In genomic region chr12:124608451-124608870, GRCh38 we compare ENCODE assay signal across 8 cellular contexts. TPM values are rescaled to one million over a fixed set of nuclear protein-coding genes. Genes with fewer than 3 reads are reported as not detected.
DNase-seq lines count a peak whose midpoint lies in the region; ATAC-seq and TF ChIP-seq lines count a peak whose summit lies in the region.

No MANE protein-coding gene starts in this region.

- H3K27ac ChIP-seq in neural progenitor cell = no peak overlapping the region

- H3K9me3 Mint-ChIP-seq in activated CD8-positive, alpha-beta T cell treated with anti-CD3 and anti-CD28 coated beads for 36 hours = no peaks in the 10 kb centered on the region
- peaks cover 2% of the 10 kb centered on the region for H3K9me3 Mint-ChIP-seq in neural progenitor cell

- H2AFZ ChIP-seq in neural progenitor cell (replicated peaks) = no peak overlapping the region

- H3K4me1 Mint-ChIP-seq in activated CD8-positive, alpha-beta T cell treated with anti-CD3 and anti-CD28 coated beads for 36 hours (ENCODE audit: low read depth) = peaks cover 22% of the 10 kb centered on the region
- peaks cover 29% of the 10 kb centered on the region for H3K4me1 Mint-ChIP-seq in neural progenitor cell

- peaks cover 7% of the 10 kb centered on the region for H3K4me1 ChIP-seq in neural progenitor cell

- no peaks in the 10 kb centered on the region for H3K36me3 Mint-ChIP-seq in activated CD8-positive, alpha-beta T cell treated with anti-CD3 and anti-CD28 coated beads for 36 hours (ENCODE audit: low read depth)
- no peaks in the 10 kb centered on the region for H3K36me3 Mint-ChIP-seq in neural progenitor cell

- peaks cover 11% of the 10 kb centered on the region for H3F3A ChIP-seq in neural progenitor cell (ENCODE audit: low read depth)

- H4K20me1 ChIP-seq in neural progenitor cell (ENCODE audit: low read depth) = no peaks in the 10 kb centered on the region

- CTCF ChIA-PET in activated CD8-positive, alpha-beta T cell treated with anti-CD3 and anti-CD28 coated beads for 36 hours (lab: Charles Lee) = interaction anchor here (2.5 kb wide), 1 partner anchor 163 kb away, joined by 10 read pairs; no protein-coding TSS in a partner anchor

- peak; percentile 32 for ATAC-seq in GM18907 (IDR thresholded peaks at IDR 0.05; ENCODE audit: unreplicated experiment)
- peak; percentile 42 for ATAC-seq in HG03159 (IDR thresholded peaks at IDR 0.05; ENCODE audit: unreplicated experiment)
- ATAC-seq in activated CD8-positive, alpha-beta T cell treated with anti-CD3 and anti-CD28 coated beads for 36 hours = no peak

- no peak for DNase-seq in activated CD8-positive, alpha-beta T cell treated with anti-CD3 and anti-CD28 coated beads for 36 hours
- DNase-seq in neural progenitor cell (ENCODE audit: low spot score) (no peak), head of caudate nucleus (no peak), T-helper 1 cell (no peak), NCI-H1930 (lab: John Stamatoyannopoulos, UW) (no peak), GM19240 (ENCODE audit: insufficient read length, low spot score) (no peak)

- peak overlapping the region; percentile 10 for H3K4me3 Mint-ChIP-seq in activated CD8-positive, alpha-beta T cell treated with anti-CD3 and anti-CD28 coated beads for 36 hours
- no peak overlapping the region for H3K4me3 Mint-ChIP-seq in neural progenitor cell

- H3K4me2 ChIP-seq in neural progenitor cell = no peak overlapping the region

- no peaks in the 10 kb centered on the region for H3K27me3 ChIP-seq in neural progenitor cell

- no peaks in the 10 kb centered on the region for H3K36me3 ChIP-seq in neural progenitor cell

- H3K9me3 ChIP-seq in neural progenitor cell (ENCODE audit: low read depth) = no peaks in the 10 kb centered on the region

- no peak for TF ChIP-seq CTCF in activated CD8-positive, alpha-beta T cell treated with anti-CD3 and anti-CD28 coated beads for 36 hours (IDR thresholded peaks at IDR 0.05)
- TF ChIP-seq CTCF in neural progenitor cell (IDR thresholded peaks at IDR 0.05) = no peak

- no peak overlapping the region for H3K9ac ChIP-seq in neural progenitor cell

- no peak overlapping the region for H3K4me3 ChIP-seq in neural progenitor cell

- no peaks in the 10 kb centered on the region for H3K79me2 ChIP-seq in neural progenitor cell (ENCODE audit: low read depth)

- no peak overlapping the region for H3K27ac Mint-ChIP-seq in activated CD8-positive, alpha-beta T cell treated with anti-CD3 and anti-CD28 coated beads for 36 hours
- peak overlapping the region; percentile 82 for H3K27ac Mint-ChIP-seq in neural progenitor cell

- H3K27me3 Mint-ChIP-seq in activated CD8-positive, alpha-beta T cell treated with anti-CD3 and anti-CD28 coated beads for 36 hours = peaks cover 2% of the 10 kb centered on the region
- H3K27me3 Mint-ChIP-seq in neural progenitor cell (ENCODE audit: insufficient read depth, low read depth) = peaks cover 24% of the 10 kb centered on the region

- intact Hi-C loops in activated CD8-positive, alpha-beta T cell treated with anti-CD3 and anti-CD28 coated beads for 36 hours (cut with micrococcal nuclease) = no loop called here
- intact Hi-C loops in head of caudate nucleus (cut with DNase I) = no loop called here

- POLR2A ChIA-PET in activated CD8-positive, alpha-beta T cell treated with anti-CD3 and anti-CD28 coated beads for 36 hours (lab: Charles Lee) = no interaction called here

RNA-seq across cellular contexts. Expression of gene NCOR2, which starts 41.0 kb away (rescaled TPM):
- total RNA-seq in activated CD8-positive, alpha-beta T cell treated with anti-CD3 and anti-CD28 coated beads for 36 hours = 100 to 1,000 TPM; 105 to 110 TPM
- total RNA-seq in neural progenitor cell (ENCODE audit: low replicate concordance) = 14.3 and 18.0 TPM in 2 replicates
